Comparison of ENCODE assay signal across 1 cellular context in the genomic region with DNA sequence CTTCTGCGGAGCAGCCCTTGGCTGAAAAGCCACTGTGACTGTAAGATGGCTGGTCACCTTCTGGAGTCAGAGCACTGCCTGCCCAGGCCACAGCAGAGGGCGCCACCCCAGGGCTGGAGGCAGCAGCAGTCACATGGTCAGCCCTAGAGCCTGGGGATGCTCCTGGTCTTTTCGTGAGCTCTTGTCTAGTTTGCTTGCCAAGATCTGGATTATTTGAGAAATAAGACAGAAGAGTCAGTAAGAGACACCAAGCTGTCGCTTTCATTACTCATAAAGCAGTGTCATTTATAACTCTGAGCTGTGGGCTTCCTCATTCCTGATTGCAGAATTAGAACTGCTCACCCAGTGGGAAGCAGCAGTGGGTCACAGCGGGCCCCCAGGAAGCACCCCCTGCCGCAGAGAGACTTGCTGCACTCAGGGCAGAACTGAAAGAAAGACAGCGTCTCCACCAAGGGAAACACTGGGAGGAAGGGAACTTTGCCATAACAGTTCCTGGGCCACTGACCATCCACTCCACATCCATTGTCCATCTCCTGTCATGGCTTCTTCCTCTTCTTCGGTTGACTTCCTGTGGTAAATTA.
TF ChIP-seq lines count a peak whose summit lies in the region.

No MANE protein-coding gene starts in this region.

TF ChIP-seq in HepG2, 621 proteins besides CTCF, POLR2A, EP300 and RAD21 (continued from another document and continues in another):
- TF ChIP-seq ZNF616 (CRISPR knock-in tag; IDR thresholded peaks at IDR 0.05; ENCODE audit: low read depth) (no peak), FLYWCH1 (CRISPR knock-in tag; IDR thresholded peaks at IDR 0.05) (no peak), FOXO1 (CRISPR knock-in tag; IDR thresholded peaks at IDR 0.05) (no peak), ZNF3 (CRISPR knock-in tag; IDR thresholded peaks at IDR 0.05) (no peak), ZNF891 (CRISPR knock-in tag; IDR thresholded peaks at IDR 0.05) (no peak; the same call in 1 of the 2 replicates), RBFOX2 (IDR thresholded peaks at IDR 0.05; ENCODE audit: low read depth, low read length) (0 out of 2 replicates have a peak, but pooled peaks have one; percentile 32), SSRP1 (CRISPR knock-in tag; IDR thresholded peaks at IDR 0.05) (no peak), CCAR2 (optimal IDR thresholded peaks at IDR 0.05; ENCODE audit: low read depth, low read length) (no peak), TAF1 (CRISPR knock-in tag; IDR thresholded peaks at IDR 0.05) (no peak), ZMYM4 (CRISPR knock-in tag; IDR thresholded peaks at IDR 0.05) (0 out of 2 replicates have a peak, but pooled peaks have one; percentile 36), ZNF569 (CRISPR knock-in tag; IDR thresholded peaks at IDR 0.05; ENCODE audit: borderline replicate concordance) (no peak), RBM22 (optimal IDR thresholded peaks at IDR 0.05; ENCODE audit: low read length) (peak; percentile 24), ZNF782 (CRISPR knock-in tag; IDR thresholded peaks at IDR 0.05; ENCODE audit: borderline replicate concordance) (no peak), BRCA1 (CRISPR knock-in tag; IDR thresholded peaks at IDR 0.05) (no peak), ZNF329 (CRISPR knock-in tag; IDR thresholded peaks at IDR 0.05; ENCODE audit: low read depth) (no peak), ZBTB20 (CRISPR knock-in tag; IDR thresholded peaks at IDR 0.05; ENCODE audit: borderline replicate concordance, low read depth) (no peak), NCOA2 (CRISPR knock-in tag; IDR thresholded peaks at IDR 0.05) (no peak), ZNF879 (CRISPR knock-in tag; IDR thresholded peaks at IDR 0.05) (no peak), ZNF17 (CRISPR knock-in tag; IDR thresholded peaks at IDR 0.05) (no peak), ZNF614 (CRISPR knock-in tag; IDR thresholded peaks at IDR 0.05; ENCODE audit: borderline replicate concordance) (no peak), RBAK (CRISPR knock-in tag; IDR thresholded peaks at IDR 0.05) (no peak), U2AF2 (IDR thresholded peaks at IDR 0.05; ENCODE audit: low read depth, low read length) (no peak), ESRRA (CRISPR knock-in tag; IDR thresholded peaks at IDR 0.05; ENCODE audit: low read depth) (no peak), KDM4B (CRISPR knock-in tag; IDR thresholded peaks at IDR 0.05) (no peak), MXI1 (IDR thresholded peaks at IDR 0.05; ENCODE audit: borderline replicate concordance, low read depth, low read length) (peak; percentile 15; the same call in 1 of the 3 replicates), ZFP82 (CRISPR knock-in tag; IDR thresholded peaks at IDR 0.05; ENCODE audit: borderline replicate concordance) (no peak), DMAP1 (CRISPR knock-in tag; IDR thresholded peaks at IDR 0.05) (no peak), SRSF4 (IDR thresholded peaks at IDR 0.05; ENCODE audit: low read depth, low read length, poor library complexity, severe bottlenecking) (no peak), EZH2 (conservative IDR thresholded peaks at IDR 0.05; ENCODE audit: low read depth, low read length) (no peak), ZNF558 (CRISPR knock-in tag; IDR thresholded peaks at IDR 0.05; ENCODE audit: borderline replicate concordance) (no peak), ZNF263 (CRISPR knock-in tag; IDR thresholded peaks at IDR 0.05) (peak; percentile 7; the same call in 1 of the 2 replicates), ZNF75D (CRISPR knock-in tag; IDR thresholded peaks at IDR 0.05; ENCODE audit: borderline replicate concordance) (no peak)
- TF ChIP-seq, protein P1, sequence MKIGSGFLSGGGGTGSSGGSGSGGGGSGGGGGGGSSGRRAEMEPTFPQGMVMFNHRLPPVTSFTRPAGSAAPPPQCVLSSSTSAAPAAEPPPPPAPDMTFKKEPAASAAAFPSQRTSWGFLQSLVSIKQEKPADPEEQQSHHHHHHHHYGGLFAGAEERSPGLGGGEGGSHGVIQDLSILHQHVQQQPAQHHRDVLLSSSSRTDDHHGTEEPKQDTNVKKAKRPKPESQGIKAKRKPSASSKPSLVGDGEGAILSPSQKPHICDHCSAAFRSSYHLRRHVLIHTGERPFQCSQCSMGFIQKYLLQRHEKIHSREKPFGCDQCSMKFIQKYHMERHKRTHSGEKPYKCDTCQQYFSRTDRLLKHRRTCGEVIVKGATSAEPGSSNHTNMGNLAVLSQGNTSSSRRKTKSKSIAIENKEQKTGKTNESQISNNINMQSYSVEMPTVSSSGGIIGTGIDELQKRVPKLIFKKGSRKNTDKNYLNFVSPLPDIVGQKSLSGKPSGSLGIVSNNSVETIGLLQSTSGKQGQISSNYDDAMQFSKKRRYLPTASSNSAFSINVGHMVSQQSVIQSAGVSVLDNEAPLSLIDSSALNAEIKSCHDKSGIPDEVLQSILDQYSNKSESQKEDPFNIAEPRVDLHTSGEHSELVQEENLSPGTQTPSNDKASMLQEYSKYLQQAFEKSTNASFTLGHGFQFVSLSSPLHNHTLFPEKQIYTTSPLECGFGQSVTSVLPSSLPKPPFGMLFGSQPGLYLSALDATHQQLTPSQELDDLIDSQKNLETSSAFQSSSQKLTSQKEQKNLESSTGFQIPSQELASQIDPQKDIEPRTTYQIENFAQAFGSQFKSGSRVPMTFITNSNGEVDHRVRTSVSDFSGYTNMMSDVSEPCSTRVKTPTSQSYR (CRISPR knock-in tag; IDR thresholded peaks at IDR 0.05; ENCODE audit: borderline replicate concordance), result no peak
- TF ChIP-seq, protein P2, sequence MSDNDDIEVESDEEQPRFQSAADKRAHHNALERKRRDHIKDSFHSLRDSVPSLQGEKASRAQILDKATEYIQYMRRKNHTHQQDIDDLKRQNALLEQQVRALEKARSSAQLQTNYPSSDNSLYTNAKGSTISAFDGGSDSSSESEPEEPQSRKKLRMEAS (IDR thresholded peaks at IDR 0.05), result peak; percentile 44; the same call in 1 of the 2 replicates
- TF ChIP-seq, protein P3, sequence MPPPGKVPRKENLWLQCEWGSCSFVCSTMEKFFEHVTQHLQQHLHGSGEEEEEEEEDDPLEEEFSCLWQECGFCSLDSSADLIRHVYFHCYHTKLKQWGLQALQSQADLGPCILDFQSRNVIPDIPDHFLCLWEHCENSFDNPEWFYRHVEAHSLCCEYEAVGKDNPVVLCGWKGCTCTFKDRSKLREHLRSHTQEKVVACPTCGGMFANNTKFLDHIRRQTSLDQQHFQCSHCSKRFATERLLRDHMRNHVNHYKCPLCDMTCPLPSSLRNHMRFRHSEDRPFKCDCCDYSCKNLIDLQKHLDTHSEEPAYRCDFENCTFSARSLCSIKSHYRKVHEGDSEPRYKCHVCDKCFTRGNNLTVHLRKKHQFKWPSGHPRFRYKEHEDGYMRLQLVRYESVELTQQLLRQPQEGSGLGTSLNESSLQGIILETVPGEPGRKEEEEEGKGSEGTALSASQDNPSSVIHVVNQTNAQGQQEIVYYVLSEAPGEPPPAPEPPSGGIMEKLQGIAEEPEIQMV (CRISPR knock-in tag; IDR thresholded peaks at IDR 0.05; ENCODE audit: low read depth), result no peak
- TF ChIP-seq, protein P4, sequence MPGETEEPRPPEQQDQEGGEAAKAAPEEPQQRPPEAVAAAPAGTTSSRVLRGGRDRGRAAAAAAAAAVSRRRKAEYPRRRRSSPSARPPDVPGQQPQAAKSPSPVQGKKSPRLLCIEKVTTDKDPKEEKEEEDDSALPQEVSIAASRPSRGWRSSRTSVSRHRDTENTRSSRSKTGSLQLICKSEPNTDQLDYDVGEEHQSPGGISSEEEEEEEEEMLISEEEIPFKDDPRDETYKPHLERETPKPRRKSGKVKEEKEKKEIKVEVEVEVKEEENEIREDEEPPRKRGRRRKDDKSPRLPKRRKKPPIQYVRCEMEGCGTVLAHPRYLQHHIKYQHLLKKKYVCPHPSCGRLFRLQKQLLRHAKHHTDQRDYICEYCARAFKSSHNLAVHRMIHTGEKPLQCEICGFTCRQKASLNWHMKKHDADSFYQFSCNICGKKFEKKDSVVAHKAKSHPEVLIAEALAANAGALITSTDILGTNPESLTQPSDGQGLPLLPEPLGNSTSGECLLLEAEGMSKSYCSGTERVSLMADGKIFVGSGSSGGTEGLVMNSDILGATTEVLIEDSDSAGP (CRISPR knock-in tag; IDR thresholded peaks at IDR 0.05; ENCODE audit: borderline replicate concordance), result peak; percentile 41; the same call in 1 of the 2 replicates
- TF ChIP-seq, protein P5, sequence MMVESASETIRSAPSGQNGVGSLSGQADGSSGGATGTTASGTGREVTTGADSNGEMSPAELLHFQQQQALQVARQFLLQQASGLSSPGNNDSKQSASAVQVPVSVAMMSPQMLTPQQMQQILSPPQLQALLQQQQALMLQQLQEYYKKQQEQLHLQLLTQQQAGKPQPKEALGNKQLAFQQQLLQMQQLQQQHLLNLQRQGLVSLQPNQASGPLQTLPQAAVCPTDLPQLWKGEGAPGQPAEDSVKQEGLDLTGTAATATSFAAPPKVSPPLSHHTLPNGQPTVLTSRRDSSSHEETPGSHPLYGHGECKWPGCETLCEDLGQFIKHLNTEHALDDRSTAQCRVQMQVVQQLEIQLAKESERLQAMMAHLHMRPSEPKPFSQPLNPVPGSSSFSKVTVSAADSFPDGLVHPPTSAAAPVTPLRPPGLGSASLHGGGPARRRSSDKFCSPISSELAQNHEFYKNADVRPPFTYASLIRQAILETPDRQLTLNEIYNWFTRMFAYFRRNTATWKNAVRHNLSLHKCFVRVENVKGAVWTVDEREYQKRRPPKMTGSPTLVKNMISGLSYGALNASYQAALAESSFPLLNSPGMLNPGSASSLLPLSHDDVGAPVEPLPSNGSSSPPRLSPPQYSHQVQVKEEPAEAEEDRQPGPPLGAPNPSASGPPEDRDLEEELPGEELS (CRISPR knock-in tag; IDR thresholded peaks at IDR 0.05), result no peak
- TF ChIP-seq, protein P6, sequence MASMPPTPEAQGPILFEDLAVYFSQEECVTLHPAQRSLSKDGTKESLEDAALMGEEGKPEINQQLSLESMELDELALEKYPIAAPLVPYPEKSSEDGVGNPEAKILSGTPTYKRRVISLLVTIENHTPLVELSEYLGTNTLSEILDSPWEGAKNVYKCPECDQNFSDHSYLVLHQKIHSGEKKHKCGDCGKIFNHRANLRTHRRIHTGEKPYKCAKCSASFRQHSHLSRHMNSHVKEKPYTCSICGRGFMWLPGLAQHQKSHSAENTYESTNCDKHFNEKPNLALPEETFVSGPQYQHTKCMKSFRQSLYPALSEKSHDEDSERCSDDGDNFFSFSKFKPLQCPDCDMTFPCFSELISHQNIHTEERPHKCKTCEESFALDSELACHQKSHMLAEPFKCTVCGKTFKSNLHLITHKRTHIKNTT (CRISPR knock-in tag; IDR thresholded peaks at IDR 0.05), result no peak
- TF ChIP-seq, protein P7, sequence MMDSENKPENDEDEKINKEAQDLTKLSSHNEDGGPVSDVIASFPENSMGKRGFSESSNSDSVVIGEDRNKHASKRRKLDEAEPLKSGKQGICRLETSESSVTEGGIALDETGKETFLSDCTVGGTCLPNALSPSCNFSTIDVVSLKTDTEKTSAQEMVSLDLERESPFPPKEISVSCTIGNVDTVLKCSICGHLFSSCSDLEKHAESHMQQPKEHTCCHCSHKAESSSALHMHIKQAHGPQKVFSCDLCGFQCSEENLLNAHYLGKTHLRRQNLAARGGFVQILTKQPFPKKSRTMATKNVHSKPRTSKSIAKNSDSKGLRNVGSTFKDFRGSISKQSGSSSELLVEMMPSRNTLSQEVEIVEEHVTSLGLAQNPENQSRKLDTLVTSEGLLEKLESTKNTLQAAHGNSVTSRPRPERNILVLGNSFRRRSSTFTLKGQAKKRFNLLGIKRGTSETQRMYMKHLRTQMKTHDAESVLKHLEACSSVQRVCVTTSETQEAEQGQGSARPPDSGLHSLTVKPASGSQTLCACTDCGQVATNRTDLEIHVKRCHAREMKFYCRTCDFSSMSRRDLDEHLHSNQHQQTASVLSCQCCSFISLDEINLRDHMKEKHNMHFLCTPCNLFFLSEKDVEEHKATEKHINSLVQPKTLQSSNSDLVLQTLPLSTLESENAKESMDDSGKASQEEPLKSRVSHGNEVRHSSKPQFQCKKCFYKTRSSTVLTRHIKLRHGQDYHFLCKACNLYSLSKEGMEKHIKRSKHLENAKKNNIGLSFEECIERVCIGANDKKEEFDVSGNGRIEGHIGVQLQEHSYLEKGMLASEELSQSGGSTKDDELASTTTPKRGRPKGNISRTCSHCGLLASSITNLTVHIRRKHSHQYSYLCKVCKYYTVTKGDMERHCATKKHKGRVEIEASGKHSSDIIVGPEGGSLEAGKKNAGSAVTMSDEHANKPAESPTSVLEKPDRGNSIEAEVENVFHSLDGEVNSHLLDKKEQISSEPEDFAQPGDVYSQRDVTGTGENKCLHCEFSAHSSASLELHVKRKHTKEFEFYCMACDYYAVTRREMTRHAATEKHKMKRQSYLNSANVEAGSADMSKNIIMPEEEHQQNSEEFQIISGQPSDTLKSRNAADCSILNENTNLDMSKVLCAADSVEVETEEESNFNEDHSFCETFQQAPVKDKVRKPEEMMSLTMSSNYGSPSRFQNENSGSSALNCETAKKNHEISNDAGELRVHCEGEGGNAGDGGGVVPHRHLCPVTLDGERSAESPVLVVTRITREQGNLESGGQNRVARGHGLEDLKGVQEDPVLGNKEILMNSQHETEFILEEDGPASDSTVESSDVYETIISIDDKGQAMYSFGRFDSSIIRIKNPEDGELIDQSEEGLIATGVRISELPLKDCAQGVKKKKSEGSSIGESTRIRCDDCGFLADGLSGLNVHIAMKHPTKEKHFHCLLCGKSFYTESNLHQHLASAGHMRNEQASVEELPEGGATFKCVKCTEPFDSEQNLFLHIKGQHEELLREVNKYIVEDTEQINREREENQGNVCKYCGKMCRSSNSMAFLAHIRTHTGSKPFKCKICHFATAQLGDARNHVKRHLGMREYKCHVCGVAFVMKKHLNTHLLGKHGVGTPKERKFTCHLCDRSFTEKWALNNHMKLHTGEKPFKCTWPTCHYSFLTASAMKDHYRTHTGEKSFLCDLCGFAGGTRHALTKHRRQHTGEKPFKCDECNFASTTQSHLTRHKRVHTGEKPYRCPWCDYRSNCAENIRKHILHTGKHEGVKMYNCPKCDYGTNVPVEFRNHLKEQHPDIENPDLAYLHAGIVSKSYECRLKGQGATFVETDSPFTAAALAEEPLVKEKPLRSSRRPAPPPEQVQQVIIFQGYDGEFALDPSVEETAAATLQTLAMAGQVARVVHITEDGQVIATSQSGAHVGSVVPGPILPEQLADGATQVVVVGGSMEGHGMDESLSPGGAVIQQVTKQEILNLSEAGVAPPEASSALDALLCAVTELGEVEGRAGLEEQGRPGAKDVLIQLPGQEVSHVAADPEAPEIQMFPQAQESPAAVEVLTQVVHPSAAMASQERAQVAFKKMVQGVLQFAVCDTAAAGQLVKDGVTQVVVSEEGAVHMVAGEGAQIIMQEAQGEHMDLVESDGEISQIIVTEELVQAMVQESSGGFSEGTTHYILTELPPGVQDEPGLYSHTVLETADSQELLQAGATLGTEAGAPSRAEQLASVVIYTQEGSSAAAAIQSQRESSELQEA (CRISPR knock-in tag; IDR thresholded peaks at IDR 0.05; ENCODE audit: not compliant biosample characterization), result no peak
- TF ChIP-seq, protein P8, sequence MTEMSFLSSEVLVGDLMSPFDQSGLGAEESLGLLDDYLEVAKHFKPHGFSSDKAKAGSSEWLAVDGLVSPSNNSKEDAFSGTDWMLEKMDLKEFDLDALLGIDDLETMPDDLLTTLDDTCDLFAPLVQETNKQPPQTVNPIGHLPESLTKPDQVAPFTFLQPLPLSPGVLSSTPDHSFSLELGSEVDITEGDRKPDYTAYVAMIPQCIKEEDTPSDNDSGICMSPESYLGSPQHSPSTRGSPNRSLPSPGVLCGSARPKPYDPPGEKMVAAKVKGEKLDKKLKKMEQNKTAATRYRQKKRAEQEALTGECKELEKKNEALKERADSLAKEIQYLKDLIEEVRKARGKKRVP (CRISPR knock-in tag; IDR thresholded peaks at IDR 0.05), result no peak
- TF ChIP-seq, protein P9, sequence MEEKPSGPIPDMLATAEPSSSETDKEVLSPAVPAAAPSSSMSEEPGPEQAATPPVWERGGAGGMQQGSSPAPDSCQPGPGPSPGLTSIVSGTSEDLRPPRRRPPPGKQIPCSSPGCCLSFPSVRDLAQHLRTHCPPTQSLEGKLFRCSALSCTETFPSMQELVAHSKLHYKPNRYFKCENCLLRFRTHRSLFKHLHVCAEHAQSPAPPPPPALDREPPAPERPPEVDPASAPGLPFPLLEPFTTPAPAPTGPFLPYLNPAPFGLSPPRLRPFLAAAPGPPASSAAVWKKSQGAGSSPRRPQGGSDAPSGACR (CRISPR knock-in tag; IDR thresholded peaks at IDR 0.05), result no peak
